8 cellular contexts compared by ENCODE assay signal in genomic region chr17:2796164-2797140, GRCh38. TPM values are rescaled to one million over a fixed set of nuclear protein-coding genes. Genes with fewer than 3 reads are reported as not detected.
DNase-seq lines count a peak whose midpoint lies in the region; ATAC-seq and TF ChIP-seq lines count a peak whose summit lies in the region.

Gene RAP1GAP2 (plus strand): TSS chr17:2796438. CDS start chr17:2796528, 90 bp downstream.

- H3K36me3 Mint-ChIP-seq in endothelial cell (ENCODE audit: low read depth, unreplicated experiment): no peaks in the 10 kb centered on the region

- peak; percentile 86 to 94 for DNase-seq in HL-60 (ENCODE audit: low read depth in 1 of 2, low spot score in 1 of 2)
- DNase-seq in activated CD4-positive, alpha-beta T cell treated with anti-CD3 and anti-CD28 coated beads, Interleukin-2, amount 50 U/mL, for 1 hour: peak; percentile 62
- DNase-seq in endothelial cell (ENCODE audit: low spot score): no peak
- no peak for DNase-seq in renal cortical epithelial cell (ENCODE audit: low read depth)
- DNase-seq in putamen (ENCODE audit: low spot score): no peak
- DNase-seq in dermis blood vessel endothelial cell: no peak

- no peaks in the 10 kb centered on the region for H3K27me3 ChIP-seq in HL-60 (ENCODE audit: insufficient read depth, poor library complexity, severe bottlenecking)

- peak within 1 kb of the TSS; percentile 59 for H3K4me3 ChIP-seq in HL-60 (replicated peaks; ENCODE audit: insufficient read depth, low read length)

- H3K27me3 Mint-ChIP-seq in endothelial cell (ENCODE audit: unreplicated experiment): no peaks in the 10 kb centered on the region

- H3K4me3 Mint-ChIP-seq in endothelial cell (ENCODE audit: unreplicated experiment): no peak within 1 kb of the TSS

- peaks cover 1% of the 10 kb centered on the region for H3K4me1 Mint-ChIP-seq in endothelial cell (ENCODE audit: unreplicated experiment)

- H3K27ac Mint-ChIP-seq in endothelial cell (ENCODE audit: unreplicated experiment): no peak within 1 kb of the TSS

- TF ChIP-seq CTCF in HL-60 (IDR thresholded peaks at IDR 0.05; ENCODE audit: insufficient read depth, low read length) (no peak), endothelial cell (IDR thresholded peaks at IDR 0.05; ENCODE audit: unreplicated experiment) (no peak)

- H3K27ac ChIP-seq in HL-60 (replicated peaks): peak within 1 kb of the TSS; percentile 78

- ATAC-seq in GM18867 (IDR thresholded peaks at IDR 0.05; ENCODE audit: unreplicated experiment) (no peak), HG03108 (IDR thresholded peaks at IDR 0.05; ENCODE audit: unreplicated experiment) (no peak)

- H3K9me3 Mint-ChIP-seq in endothelial cell (ENCODE audit: unreplicated experiment): no peaks in the 10 kb centered on the region

RNA-seq across cellular contexts. Expression of gene RAP1GAP2, which starts in this region (rescaled TPM):
- total RNA-seq in endothelial cell (ENCODE audit: unreplicated experiment): 10.6 TPM
- total RNA-seq in renal cortical epithelial cell: 11.1 and 15.9 TPM in 2 replicates
- 3.8 and 4.1 TPM in 2 replicates for total RNA-seq in dermis blood vessel endothelial cell

Comparison
In these comparisons a context has a peak if more than half of its experiments do, and no peak if none do; other contexts are left out.
1. DNase-seq: peak in HL-60 (2 of 2) and activated CD4-positive, alpha-beta T cell treated with anti-CD3 and anti-CD28 coated beads, Interleukin-2, amount 50 U/mL, for 1 hour (single experiment); none in endothelial cell (single experiment), renal cortical epithelial cell (single experiment), putamen (single experiment) and dermis blood vessel endothelial cell (single experiment).